8 cellular contexts compared by ENCODE assay signal in genomic region chrX:74924449-74925209, GRCh38. TPM values are rescaled to one million over a fixed set of nuclear protein-coding genes. Genes with fewer than 3 reads are reported as not detected.
DNase-seq lines count a peak whose midpoint lies in the region; ATAC-seq and TF ChIP-seq lines count a peak whose summit lies in the region.

No MANE protein-coding gene starts in this region.

- H3K27me3 Mint-ChIP-seq in activated naive CD4-positive, alpha-beta T cell treated with anti-CD3 and anti-CD28 coated beads for 36 hours (ENCODE audit: low read depth): peaks cover 5% of the 10 kb centered on the region

- peak; percentile 78 for ATAC-seq in Right ventricle myocardium inferior
- ATAC-seq in HG02973 (IDR thresholded peaks at IDR 0.05; ENCODE audit: unreplicated experiment): peak; percentile 43
- ATAC-seq in left cardiac atrium: peak; percentile 66 to 86

- CTCF ChIA-PET in activated naive CD4-positive, alpha-beta T cell treated with anti-CD3 and anti-CD28 coated beads for 36 hours (lab: Charles Lee): interaction anchor here (1.1 kb wide), 1 partner anchor 8 kb away, joined by 3 read pairs; no protein-coding TSS in a partner anchor

- H3K36me3 Mint-ChIP-seq in activated naive CD4-positive, alpha-beta T cell treated with anti-CD3 and anti-CD28 coated beads for 36 hours (ENCODE audit: low read depth): peaks cover 1% of the 10 kb centered on the region

- H3K4me3 ChIP-seq in lower leg skin (ENCODE audit: low read depth, poor library complexity, severe bottlenecking): no peak overlapping the region

- intact Hi-C loops in Right ventricle myocardium inferior (cut with DNase I): no loop called here
- intact Hi-C loops in cardiac septum (cut with DNase I): no loop called here
- intact Hi-C loops in activated naive CD4-positive, alpha-beta T cell treated with anti-CD3 and anti-CD28 coated beads for 36 hours (cut with micrococcal nuclease): loop anchor here (1.0 to 10.0 kb wide), 5 partner anchors 232 to 1510 kb away; partner anchors contain the start of genes ABCB7, PBDC1, RLIM and UPRT
- intact Hi-C loops in left cardiac atrium (cut with DNase I): no loop called here
- intact Hi-C loops in posterior vena cava (cut with DNase I): no loop called here
- intact Hi-C loops in lower leg skin (cut with DNase I; ENCODE audit: low total_unique reads): no loop called here

- TF ChIP-seq POLR2A in lower leg skin (IDR thresholded peaks at IDR 0.05): no peak

- WGBS in lower leg skin, 2 donors: 0 to 58% methylated on average over 8 to 75 of the region's 79 CpGs

- H3K4me1 Mint-ChIP-seq in activated naive CD4-positive, alpha-beta T cell treated with anti-CD3 and anti-CD28 coated beads for 36 hours (ENCODE audit: low read depth): peaks cover 6% of the 10 kb centered on the region

- H3K27ac Mint-ChIP-seq in activated naive CD4-positive, alpha-beta T cell treated with anti-CD3 and anti-CD28 coated beads for 36 hours: peak overlapping the region; percentile 87

- H3K4me3 Mint-ChIP-seq in activated naive CD4-positive, alpha-beta T cell treated with anti-CD3 and anti-CD28 coated beads for 36 hours: peak overlapping the region; percentile 95

- no peak for TF ChIP-seq CTCF in lower leg skin (IDR thresholded peaks at IDR 0.05)

- no peaks in the 10 kb centered on the region for H3K9me3 Mint-ChIP-seq in activated naive CD4-positive, alpha-beta T cell treated with anti-CD3 and anti-CD28 coated beads for 36 hours

- peak; percentile 61 for DNase-seq in Right ventricle myocardium inferior (ENCODE audit: missing footprints)
- DNase-seq in cardiac septum (ENCODE audit: low spot score): no peak
- peak; percentile 5 for DNase-seq in NCI-H460 (ENCODE audit: extremely low read depth, low read depth)
- DNase-seq in activated naive CD4-positive, alpha-beta T cell treated with anti-CD3 and anti-CD28 coated beads for 36 hours: peak; percentile 47
- DNase-seq in left cardiac atrium: peak; percentile 45
- peak; percentile 80 for DNase-seq in posterior vena cava (ENCODE audit: low spot score)
- no peak for DNase-seq in lower leg skin (ENCODE audit: low spot score in 2 of 2)

RNA-seq across cellular contexts. Expression of gene NEXMIF, which starts 0.6 kb away (rescaled TPM):
- total RNA-seq in Right ventricle myocardium inferior (0.22 TPM), cardiac septum (0.13 TPM), left cardiac atrium (under 1 TPM; 0.24 to 0.32 TPM), posterior vena cava (1 to 10 TPM; 1.7 to 1.8 TPM), lower leg skin (1 to 10 TPM in 2 of 4 donors, under 1 TPM in 2; 0.49 to 2.2 (median 1.3) TPM)
- 0.29 and 0.35 TPM in 2 replicates for total RNA-seq in NCI-H460 (2014; rRNA removed; shearing (Covaris generic))
- polyA plus RNA-seq in NCI-H460 (2014; cell fraction: nucleus; rRNA removed): 0.05 and 0.13 TPM in 2 replicates
- 1 to 10 TPM in 1 of 2 experiments, under 1 TPM in 1; 0.86 to 1.2 TPM for total RNA-seq in activated naive CD4-positive, alpha-beta T cell treated with anti-CD3 and anti-CD28 coated beads for 36 hours

Comparison
In these comparisons a context has a peak if more than half of its experiments do, and no peak if none do; other contexts are left out.
1. DNase-seq: peak in Right ventricle myocardium inferior (single experiment), NCI-H460 (single experiment), activated naive CD4-positive, alpha-beta T cell treated with anti-CD3 and anti-CD28 coated beads for 36 hours (single experiment), left cardiac atrium (single experiment) and posterior vena cava (single experiment); none in cardiac septum (single experiment) and lower leg skin (0 of 2).
2. Peak in every context shown above with its lines, with median percentiles within 50 percentile points of each other: ATAC-seq.